ENCODE assay signal across 1 cellular context in the genomic region with DNA sequence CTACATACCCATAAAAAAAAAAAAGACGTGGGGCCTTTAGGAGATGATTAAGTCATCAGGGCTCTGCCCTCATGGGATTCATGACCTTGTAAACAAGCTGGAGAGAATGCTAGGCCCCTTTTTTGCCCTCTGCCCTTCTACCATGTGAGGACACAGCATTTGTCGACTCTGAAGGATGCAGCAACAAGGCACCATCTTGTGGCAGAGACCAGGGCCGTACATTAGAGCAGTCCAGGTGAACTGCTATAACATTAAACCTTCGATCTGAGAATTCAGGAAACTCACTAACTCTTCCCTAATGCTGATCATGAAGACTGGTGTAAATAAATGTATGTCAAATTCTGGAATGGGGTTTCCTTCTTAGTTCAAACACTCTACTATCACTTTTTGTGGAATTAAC.
TF ChIP-seq lines count a peak whose summit lies in the region.

No MANE protein-coding gene starts in this region.

TF ChIP-seq in GM12878, 131 proteins besides CTCF, POLR2A, EP300 and RAD21 (continued from another document):
- no peak for TF ChIP-seq MTA3 (IDR thresholded peaks at IDR 0.05; ENCODE audit: borderline replicate concordance, low read length)
- TF ChIP-seq, protein P1, sequence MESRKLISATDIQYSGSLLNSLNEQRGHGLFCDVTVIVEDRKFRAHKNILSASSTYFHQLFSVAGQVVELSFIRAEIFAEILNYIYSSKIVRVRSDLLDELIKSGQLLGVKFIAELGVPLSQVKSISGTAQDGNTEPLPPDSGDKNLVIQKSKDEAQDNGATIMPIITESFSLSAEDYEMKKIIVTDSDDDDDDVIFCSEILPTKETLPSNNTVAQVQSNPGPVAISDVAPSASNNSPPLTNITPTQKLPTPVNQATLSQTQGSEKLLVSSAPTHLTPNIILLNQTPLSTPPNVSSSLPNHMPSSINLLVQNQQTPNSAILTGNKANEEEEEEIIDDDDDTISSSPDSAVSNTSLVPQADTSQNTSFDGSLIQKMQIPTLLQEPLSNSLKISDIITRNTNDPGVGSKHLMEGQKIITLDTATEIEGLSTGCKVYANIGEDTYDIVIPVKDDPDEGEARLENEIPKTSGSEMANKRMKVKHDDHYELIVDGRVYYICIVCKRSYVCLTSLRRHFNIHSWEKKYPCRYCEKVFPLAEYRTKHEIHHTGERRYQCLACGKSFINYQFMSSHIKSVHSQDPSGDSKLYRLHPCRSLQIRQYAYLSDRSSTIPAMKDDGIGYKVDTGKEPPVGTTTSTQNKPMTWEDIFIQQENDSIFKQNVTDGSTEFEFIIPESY (IDR thresholded peaks at IDR 0.05) = no peak
- TF ChIP-seq BRCA1 (IDR thresholded peaks at IDR 0.05; ENCODE audit: low read depth, low read length) = no peak
- TF ChIP-seq BMI1 (IDR thresholded peaks at IDR 0.05; ENCODE audit: borderline replicate concordance) = no peak
- TF ChIP-seq TARDBP (IDR thresholded peaks at IDR 0.05; ENCODE audit: borderline replicate concordance) = no peak
TF ChIP-seq in GM12878: peak in this region for 0.
